Comparison of ENCODE assay signal across 8 cellular contexts in genomic region chr3:23811117-23811487, GRCh38. TPM values are rescaled to one million over a fixed set of nuclear protein-coding genes. Genes with fewer than 3 reads are reported as not detected.
DNase-seq lines count a peak whose midpoint lies in the region; TF ChIP-seq lines count a peak whose summit lies in the region.

No MANE protein-coding gene starts in this region.

- H3K4me1 ChIP-seq in uterus = no peaks in the 10 kb centered on the region

- peak overlapping the region; percentile 89 for H3K4me3 Mint-ChIP-seq in MCF 10A (ENCODE audit: unreplicated experiment)

- H3K9me3 ChIP-seq in uterus = no peaks in the 10 kb centered on the region

- CTCF ChIA-PET in MCF 10A (lab: Yijun Ruan, JAX) = interaction anchor here (0.5 to 1.5 kb wide), 5 partner anchors 9 to 72 kb away, joined by 3 to 6 read pairs (median 4); no protein-coding TSS in a partner anchor

- TF ChIP-seq POLR2A in uterus (IDR thresholded peaks at IDR 0.05) = no peak

- TF ChIP-seq CTCF in GM12875 (IDR thresholded peaks at IDR 0.05; ENCODE audit: borderline replicate concordance, insufficient read depth, low read depth, low read length) (no peak), MCF 10A (IDR thresholded peaks at IDR 0.05; ENCODE audit: unreplicated experiment) (no peak), uterus (IDR thresholded peaks at IDR 0.05) (no peak)

- H3K36me3 ChIP-seq in uterus = no peaks in the 10 kb centered on the region

- H3K4me3 ChIP-seq in GM12875 (ENCODE audit: low read depth, low read length) (peak overlapping the region; percentile 68), uterus (peak overlapping the region; percentile 48 to 64)

- H3K36me3 Mint-ChIP-seq in MCF 10A (ENCODE audit: insufficient read depth, unreplicated experiment) = peaks cover 32% of the 10 kb centered on the region

- no peaks in the 10 kb centered on the region for H3K27me3 ChIP-seq in uterus

- H3K4me1 Mint-ChIP-seq in MCF 10A (ENCODE audit: insufficient read depth, unreplicated experiment) = peaks cover 44% of the 10 kb centered on the region

- H3K27ac ChIP-seq in uterus = peak overlapping the region; percentile 81 to 90

- peak; percentile 45 to 59 for DNase-seq in Kasumi-1 (lab: John Stamatoyannopoulos, UW)
- DNase-seq in MCF 10A (ENCODE audit: unreplicated experiment) = no peak
- DNase-seq in lung microvascular endothelial cell (ENCODE audit: low read depth in 2 of 2) = peak; percentile 14 to 20
- DNase-seq in uterus = no peak
- DNase-seq in NCI-H446 (lab: John Stamatoyannopoulos, UW) = no peak
- DNase-seq in MV-4-11 (lab: John Stamatoyannopoulos, UW) = no peak
- DNase-seq in activated CD4-positive, alpha-beta T cell treated with anti-CD3 and anti-CD28 coated beads, Interleukin-2, amount 50 U/mL, for 1 hour = no peak

- H3K27ac Mint-ChIP-seq in MCF 10A (ENCODE audit: low read depth, unreplicated experiment) = peak overlapping the region; percentile 97

- H3K27me3 Mint-ChIP-seq in MCF 10A (ENCODE audit: insufficient read depth, unreplicated experiment) = no peaks in the 10 kb centered on the region

- H3K9me3 Mint-ChIP-seq in MCF 10A (ENCODE audit: unreplicated experiment) = no peaks in the 10 kb centered on the region

- POLR2A ChIA-PET in MCF 10A (lab: Yijun Ruan, JAX) = interaction anchor here (0.7 to 1.5 kb wide), 11 partner anchors 13 to 223 kb away, joined by 3 to 9 read pairs (median 4); partner anchors contain the start of gene NKIRAS1

- intact Hi-C loops in MCF 10A (cut with micrococcal nuclease) = no loop called here
- intact Hi-C loops in uterus (cut with DNase I; ENCODE audit: low total_unique reads) = no loop called here

- no TSS peak for BruUV-seq in MCF 10A (replicated peaks; lab: Mats Ljungman, UMichigan)

RNA-seq across cellular contexts. Expression of gene UBE2E1, which starts 5.3 kb away (rescaled TPM):
- 128 and 130 TPM in 2 replicates for total RNA-seq in MCF 10A (2022)
- total RNA-seq in lung microvascular endothelial cell = 98.8 and 106 TPM in 2 replicates
- total RNA-seq in uterus = 100 to 1,000 TPM in 2 of 4 donors, 10 to 100 TPM in 2; 67.9 to 158 (median 95.7) TPM

Comparison
In these comparisons a context has a peak if more than half of its experiments do, and no peak if none do; other contexts are left out.
1. DNase-seq: peak in Kasumi-1 (2 of 2) and lung microvascular endothelial cell (2 of 2); none in MCF 10A (single experiment), uterus (0 of 2), NCI-H446 (0 of 2), MV-4-11 (single experiment) and activated CD4-positive, alpha-beta T cell treated with anti-CD3 and anti-CD28 coated beads, Interleukin-2, amount 50 U/mL, for 1 hour (single experiment).